1 cellular context compared by ENCODE assay signal in the genomic region with DNA sequence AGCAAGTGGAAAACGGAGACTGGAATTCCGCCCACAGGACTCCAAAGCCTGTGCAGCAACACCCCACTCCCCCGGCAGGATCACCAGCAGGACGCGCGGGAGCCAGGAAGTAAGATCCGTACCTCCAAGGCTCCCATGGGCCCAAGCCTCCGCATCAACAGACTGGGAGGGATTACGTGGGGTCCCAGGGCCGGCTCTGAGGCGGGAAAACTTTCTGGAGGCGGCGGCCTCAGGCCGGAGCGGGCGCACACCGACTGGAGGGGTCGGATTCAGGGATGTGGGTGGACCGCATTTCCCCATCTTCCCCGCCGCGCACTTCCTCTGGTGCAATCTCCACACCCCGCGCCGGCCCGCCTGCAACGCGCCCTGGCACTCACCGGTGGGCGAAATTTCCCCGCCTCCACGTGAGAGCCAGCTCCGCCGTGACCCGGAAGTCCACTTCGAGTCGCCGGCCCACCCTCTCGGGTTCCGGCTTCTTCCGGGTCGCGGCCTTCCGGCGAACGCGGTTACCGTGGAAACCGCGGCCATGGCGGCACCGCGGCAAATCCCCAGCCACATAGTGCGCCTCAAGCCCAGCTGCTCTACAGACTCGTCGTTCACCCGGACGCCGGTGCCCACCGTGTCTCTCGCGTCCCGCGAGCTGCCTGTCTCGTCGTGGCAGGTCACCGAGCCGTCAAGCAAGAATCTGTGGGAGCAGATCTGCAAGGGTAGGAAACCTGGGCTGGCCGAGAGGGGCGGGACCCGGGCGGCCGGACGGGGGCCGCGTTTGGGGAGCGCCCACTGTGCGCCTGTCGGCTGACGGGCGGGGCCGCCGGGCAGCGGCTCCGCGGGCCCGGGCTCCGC.
A peak's percentile ranks its signal among the peaks of the same experiment; 100 is the strongest.
TF ChIP-seq lines count a peak whose summit lies in the region.

A gene with protein sequence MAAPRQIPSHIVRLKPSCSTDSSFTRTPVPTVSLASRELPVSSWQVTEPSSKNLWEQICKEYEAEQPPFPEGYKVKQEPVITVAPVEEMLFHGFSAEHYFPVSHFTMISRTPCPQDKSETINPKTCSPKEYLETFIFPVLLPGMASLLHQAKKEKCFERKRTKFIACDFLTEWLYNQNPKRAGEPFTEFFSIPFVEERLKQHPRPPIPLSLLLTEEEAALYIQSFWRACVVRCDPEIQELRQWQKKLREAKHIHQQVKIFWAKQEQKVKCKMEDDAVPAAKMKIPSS (plus strand): TSS at position 491 of the 843 bp plus-strand sequence. CDS start 36 bp downstream, at position 527.
A gene with protein sequence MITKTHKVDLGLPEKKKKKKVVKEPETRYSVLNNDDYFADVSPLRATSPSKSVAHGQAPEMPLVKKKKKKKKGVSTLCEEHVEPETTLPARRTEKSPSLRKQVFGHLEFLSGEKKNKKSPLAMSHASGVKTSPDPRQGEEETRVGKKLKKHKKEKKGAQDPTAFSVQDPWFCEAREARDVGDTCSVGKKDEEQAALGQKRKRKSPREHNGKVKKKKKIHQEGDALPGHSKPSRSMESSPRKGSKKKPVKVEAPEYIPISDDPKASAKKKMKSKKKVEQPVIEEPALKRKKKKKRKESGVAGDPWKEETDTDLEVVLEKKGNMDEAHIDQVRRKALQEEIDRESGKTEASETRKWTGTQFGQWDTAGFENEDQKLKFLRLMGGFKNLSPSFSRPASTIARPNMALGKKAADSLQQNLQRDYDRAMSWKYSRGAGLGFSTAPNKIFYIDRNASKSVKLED (minus strand): TSS at position 447 of the 843 bp plus-strand sequence. CDS start 3,192 bp downstream, outside the sequence.

TF ChIP-seq in HEK293, 187 proteins besides CTCF, POLR2A, EP300 and RAD21 (continued from another document and continues in another):
- TF ChIP-seq, protein P1, sequence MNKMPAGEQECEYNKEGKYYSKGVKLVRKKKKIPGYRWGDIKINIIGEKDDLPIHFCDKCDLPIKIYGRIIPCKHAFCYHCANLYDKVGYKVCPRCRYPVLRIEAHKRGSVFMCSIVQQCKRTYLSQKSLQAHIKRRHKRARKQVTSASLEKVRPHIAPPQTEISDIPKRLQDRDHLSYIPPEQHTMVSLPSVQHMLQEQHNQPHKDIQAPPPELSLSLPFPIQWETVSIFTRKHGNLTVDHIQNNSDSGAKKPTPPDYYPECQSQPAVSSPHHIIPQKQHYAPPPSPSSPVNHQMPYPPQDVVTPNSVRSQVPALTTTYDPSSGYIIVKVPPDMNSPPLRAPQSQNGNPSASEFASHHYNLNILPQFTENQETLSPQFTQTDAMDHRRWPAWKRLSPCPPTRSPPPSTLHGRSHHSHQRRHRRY (tag by site-specific recombination; IDR thresholded peaks at IDR 0.05) = no peak
- TF ChIP-seq ZNF654 (tag by site-specific recombination; IDR thresholded peaks at IDR 0.05; ENCODE audit: low read depth) (no peak), ZNF701 (tag by site-specific recombination; IDR thresholded peaks at IDR 0.05) (no peak), ZNF10 (tag by site-specific recombination; IDR thresholded peaks at IDR 0.05) (no peak), ZNF394 (tag by site-specific recombination; IDR thresholded peaks at IDR 0.05; ENCODE audit: borderline replicate concordance) (no peak; the same call in 1 of the 2 replicates), ZBTB21 (tag by site-specific recombination; IDR thresholded peaks at IDR 0.05) (peak; percentile 28; the same call in 1 of the 2 replicates), ZNF211 (tag by site-specific recombination; IDR thresholded peaks at IDR 0.05; ENCODE audit: low read depth) (no peak), PRDM1 (tag by site-specific recombination; IDR thresholded peaks at IDR 0.05) (no peak), ZFP41 (tag by site-specific recombination; IDR thresholded peaks at IDR 0.05; ENCODE audit: borderline replicate concordance) (no peak), SCRT2 (tag by site-specific recombination; IDR thresholded peaks at IDR 0.05) (peak; percentile 59; the same call in 1 of the 2 replicates), ZNF155 (tag by site-specific recombination; IDR thresholded peaks at IDR 0.05) (no peak), RBAK (tag by site-specific recombination; IDR thresholded peaks at IDR 0.05) (no peak), ZNF621 (tag by site-specific recombination; IDR thresholded peaks at IDR 0.05) (no peak), ZSCAN23 (tag by site-specific recombination; IDR thresholded peaks at IDR 0.05) (no peak), ZNF248 (tag by site-specific recombination; IDR thresholded peaks at IDR 0.05) (no peak), BCL11A (tag by site-specific recombination; IDR thresholded peaks at IDR 0.05; ENCODE audit: low read depth) (no peak), ZNF560 (tag by site-specific recombination; IDR thresholded peaks at IDR 0.05; ENCODE audit: borderline replicate concordance) (no peak), ZNF610 (tag by site-specific recombination; IDR thresholded peaks at IDR 0.05; ENCODE audit: borderline replicate concordance) (no peak), BCL11B (tag by site-specific recombination; IDR thresholded peaks at IDR 0.05; ENCODE audit: low read depth) (no peak), ZNF530 (tag by site-specific recombination; IDR thresholded peaks at IDR 0.05; ENCODE audit: low read depth) (no peak), ZNF416 (tag by site-specific recombination; IDR thresholded peaks at IDR 0.05) (no peak), ZNF23 (tag by site-specific recombination; IDR thresholded peaks at IDR 0.05; ENCODE audit: borderline replicate concordance) (no peak), ZFHX2 (tag by site-specific recombination; conservative IDR thresholded peaks at IDR 0.05) (peak; percentile 98)
- TF ChIP-seq, protein P2, sequence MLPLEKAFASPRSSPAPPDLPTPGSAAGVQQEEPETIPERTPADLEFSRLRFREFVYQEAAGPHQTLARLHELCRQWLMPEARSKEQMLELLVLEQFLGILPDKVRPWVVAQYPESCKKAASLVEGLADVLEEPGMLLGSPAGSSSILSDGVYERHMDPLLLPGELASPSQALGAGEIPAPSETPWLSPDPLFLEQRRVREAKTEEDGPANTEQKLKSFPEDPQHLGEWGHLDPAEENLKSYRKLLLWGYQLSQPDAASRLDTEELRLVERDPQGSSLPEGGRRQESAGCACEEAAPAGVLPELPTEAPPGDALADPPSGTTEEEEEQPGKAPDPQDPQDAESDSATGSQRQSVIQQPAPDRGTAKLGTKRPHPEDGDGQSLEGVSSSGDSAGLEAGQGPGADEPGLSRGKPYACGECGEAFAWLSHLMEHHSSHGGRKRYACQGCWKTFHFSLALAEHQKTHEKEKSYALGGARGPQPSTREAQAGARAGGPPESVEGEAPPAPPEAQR (tag by site-specific recombination; IDR thresholded peaks at IDR 0.05) = no peak
- TF ChIP-seq, protein P3, sequence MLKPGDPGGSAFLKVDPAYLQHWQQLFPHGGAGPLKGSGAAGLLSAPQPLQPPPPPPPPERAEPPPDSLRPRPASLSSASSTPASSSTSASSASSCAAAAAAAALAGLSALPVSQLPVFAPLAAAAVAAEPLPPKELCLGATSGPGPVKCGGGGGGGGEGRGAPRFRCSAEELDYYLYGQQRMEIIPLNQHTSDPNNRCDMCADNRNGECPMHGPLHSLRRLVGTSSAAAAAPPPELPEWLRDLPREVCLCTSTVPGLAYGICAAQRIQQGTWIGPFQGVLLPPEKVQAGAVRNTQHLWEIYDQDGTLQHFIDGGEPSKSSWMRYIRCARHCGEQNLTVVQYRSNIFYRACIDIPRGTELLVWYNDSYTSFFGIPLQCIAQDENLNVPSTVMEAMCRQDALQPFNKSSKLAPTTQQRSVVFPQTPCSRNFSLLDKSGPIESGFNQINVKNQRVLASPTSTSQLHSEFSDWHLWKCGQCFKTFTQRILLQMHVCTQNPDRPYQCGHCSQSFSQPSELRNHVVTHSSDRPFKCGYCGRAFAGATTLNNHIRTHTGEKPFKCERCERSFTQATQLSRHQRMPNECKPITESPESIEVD (tag by site-specific recombination; IDR thresholded peaks at IDR 0.05) = no peak
- TF ChIP-seq, protein P4, sequence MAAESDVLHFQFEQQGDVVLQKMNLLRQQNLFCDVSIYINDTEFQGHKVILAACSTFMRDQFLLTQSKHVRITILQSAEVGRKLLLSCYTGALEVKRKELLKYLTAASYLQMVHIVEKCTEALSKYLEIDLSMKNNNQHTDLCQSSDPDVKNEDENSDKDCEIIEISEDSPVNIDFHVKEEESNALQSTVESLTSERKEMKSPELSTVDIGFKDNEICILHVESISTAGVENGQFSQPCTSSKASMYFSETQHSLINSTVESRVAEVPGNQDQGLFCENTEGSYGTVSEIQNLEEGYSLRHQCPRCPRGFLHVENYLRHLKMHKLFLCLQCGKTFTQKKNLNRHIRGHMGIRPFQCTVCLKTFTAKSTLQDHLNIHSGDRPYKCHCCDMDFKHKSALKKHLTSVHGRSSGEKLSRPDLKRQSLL (tag by site-specific recombination; IDR thresholded peaks at IDR 0.05) = no peak
- TF ChIP-seq, protein P5, sequence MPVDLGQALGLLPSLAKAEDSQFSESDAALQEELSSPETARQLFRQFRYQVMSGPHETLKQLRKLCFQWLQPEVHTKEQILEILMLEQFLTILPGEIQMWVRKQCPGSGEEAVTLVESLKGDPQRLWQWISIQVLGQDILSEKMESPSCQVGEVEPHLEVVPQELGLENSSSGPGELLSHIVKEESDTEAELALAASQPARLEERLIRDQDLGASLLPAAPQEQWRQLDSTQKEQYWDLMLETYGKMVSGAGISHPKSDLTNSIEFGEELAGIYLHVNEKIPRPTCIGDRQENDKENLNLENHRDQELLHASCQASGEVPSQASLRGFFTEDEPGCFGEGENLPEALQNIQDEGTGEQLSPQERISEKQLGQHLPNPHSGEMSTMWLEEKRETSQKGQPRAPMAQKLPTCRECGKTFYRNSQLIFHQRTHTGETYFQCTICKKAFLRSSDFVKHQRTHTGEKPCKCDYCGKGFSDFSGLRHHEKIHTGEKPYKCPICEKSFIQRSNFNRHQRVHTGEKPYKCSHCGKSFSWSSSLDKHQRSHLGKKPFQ (tag by site-specific recombination; IDR thresholded peaks at IDR 0.05) = no peak
- TF ChIP-seq, protein P6, sequence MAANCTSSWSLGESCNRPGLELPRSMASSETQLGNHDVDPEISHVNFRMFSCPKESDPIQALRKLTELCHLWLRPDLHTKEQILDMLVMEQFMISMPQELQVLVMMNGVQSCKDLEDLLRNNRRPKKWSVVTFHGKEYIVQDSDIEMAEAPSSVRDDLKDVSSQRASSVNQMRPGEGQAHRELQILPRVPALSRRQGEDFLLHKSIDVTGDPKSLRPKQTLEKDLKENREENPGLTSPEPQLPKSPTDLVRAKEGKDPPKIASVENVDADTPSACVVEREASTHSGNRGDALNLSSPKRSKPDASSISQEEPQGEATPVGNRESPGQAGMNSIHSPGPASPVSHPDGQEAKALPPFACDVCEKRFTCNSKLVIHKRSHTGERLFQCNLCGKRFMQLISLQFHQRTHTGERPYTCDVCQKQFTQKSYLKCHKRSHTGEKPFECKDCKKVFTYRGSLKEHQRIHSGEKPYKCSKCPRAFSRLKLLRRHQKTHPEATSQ (tag by site-specific recombination; IDR thresholded peaks at IDR 0.05) = no peak
- TF ChIP-seq, protein P7, sequence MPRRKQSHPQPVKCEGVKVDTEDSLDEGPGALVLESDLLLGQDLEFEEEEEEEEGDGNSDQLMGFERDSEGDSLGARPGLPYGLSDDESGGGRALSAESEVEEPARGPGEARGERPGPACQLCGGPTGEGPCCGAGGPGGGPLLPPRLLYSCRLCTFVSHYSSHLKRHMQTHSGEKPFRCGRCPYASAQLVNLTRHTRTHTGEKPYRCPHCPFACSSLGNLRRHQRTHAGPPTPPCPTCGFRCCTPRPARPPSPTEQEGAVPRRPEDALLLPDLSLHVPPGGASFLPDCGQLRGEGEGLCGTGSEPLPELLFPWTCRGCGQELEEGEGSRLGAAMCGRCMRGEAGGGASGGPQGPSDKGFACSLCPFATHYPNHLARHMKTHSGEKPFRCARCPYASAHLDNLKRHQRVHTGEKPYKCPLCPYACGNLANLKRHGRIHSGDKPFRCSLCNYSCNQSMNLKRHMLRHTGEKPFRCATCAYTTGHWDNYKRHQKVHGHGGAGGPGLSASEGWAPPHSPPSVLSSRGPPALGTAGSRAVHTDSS (tag by site-specific recombination; IDR thresholded peaks at IDR 0.05) = no peak
- TF ChIP-seq, protein P8, sequence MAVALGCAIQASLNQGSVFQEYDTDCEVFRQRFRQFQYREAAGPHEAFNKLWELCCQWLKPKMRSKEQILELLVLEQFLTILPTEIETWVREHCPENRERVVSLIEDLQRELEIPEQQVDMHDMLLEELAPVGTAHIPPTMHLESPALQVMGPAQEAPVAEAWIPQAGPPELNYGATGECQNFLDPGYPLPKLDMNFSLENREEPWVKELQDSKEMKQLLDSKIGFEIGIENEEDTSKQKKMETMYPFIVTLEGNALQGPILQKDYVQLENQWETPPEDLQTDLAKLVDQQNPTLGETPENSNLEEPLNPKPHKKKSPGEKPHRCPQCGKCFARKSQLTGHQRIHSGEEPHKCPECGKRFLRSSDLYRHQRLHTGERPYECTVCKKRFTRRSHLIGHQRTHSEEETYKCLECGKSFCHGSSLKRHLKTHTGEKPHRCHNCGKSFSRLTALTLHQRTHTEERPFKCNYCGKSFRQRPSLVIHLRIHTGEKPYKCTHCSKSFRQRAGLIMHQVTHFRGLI (tag by site-specific recombination; IDR thresholded peaks at IDR 0.05) = no peak
- TF ChIP-seq, protein P9, sequence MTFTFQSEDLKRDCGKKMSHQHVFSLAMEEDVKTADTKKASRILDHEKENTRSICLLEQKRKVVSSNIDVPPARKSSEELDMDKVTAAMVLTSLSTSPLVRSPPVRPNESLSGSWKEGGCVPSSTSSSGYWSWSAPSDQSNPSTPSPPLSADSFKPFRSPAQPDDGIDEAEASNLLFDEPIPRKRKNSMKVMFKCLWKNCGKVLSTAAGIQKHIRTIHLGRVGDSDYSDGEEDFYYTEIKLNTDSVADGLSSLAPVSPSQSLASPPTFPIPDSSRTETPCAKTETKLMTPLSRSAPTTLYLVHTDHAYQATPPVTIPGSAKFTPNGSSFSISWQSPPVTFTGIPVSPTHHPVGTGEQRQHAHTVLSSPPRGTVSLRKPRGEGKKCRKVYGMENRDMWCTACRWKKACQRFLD (tag by site-specific recombination; IDR thresholded peaks at IDR 0.05) = peak; percentile 80; the same call in 1 of the 2 replicates
- TF ChIP-seq, protein P10, sequence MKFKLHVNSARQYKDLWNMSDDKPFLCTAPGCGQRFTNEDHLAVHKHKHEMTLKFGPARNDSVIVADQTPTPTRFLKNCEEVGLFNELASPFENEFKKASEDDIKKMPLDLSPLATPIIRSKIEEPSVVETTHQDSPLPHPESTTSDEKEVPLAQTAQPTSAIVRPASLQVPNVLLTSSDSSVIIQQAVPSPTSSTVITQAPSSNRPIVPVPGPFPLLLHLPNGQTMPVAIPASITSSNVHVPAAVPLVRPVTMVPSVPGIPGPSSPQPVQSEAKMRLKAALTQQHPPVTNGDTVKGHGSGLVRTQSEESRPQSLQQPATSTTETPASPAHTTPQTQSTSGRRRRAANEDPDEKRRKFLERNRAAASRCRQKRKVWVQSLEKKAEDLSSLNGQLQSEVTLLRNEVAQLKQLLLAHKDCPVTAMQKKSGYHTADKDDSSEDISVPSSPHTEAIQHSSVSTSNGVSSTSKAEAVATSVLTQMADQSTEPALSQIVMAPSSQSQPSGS (tag by site-specific recombination; IDR thresholded peaks at IDR 0.05; ENCODE audit: low read depth) = no peak
- TF ChIP-seq, protein P11, sequence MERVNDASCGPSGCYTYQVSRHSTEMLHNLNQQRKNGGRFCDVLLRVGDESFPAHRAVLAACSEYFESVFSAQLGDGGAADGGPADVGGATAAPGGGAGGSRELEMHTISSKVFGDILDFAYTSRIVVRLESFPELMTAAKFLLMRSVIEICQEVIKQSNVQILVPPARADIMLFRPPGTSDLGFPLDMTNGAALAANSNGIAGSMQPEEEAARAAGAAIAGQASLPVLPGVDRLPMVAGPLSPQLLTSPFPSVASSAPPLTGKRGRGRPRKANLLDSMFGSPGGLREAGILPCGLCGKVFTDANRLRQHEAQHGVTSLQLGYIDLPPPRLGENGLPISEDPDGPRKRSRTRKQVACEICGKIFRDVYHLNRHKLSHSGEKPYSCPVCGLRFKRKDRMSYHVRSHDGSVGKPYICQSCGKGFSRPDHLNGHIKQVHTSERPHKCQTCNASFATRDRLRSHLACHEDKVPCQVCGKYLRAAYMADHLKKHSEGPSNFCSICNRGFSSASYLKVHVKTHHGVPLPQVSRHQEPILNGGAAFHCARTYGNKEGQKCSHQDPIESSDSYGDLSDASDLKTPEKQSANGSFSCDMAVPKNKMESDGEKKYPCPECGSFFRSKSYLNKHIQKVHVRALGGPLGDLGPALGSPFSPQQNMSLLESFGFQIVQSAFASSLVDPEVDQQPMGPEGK (tag by site-specific recombination; IDR thresholded peaks at IDR 0.05) = peak; percentile 76; the same call in 1 of the 2 replicates
